ENCODE assay signal across 19 cellular contexts in the genomic region with DNA sequence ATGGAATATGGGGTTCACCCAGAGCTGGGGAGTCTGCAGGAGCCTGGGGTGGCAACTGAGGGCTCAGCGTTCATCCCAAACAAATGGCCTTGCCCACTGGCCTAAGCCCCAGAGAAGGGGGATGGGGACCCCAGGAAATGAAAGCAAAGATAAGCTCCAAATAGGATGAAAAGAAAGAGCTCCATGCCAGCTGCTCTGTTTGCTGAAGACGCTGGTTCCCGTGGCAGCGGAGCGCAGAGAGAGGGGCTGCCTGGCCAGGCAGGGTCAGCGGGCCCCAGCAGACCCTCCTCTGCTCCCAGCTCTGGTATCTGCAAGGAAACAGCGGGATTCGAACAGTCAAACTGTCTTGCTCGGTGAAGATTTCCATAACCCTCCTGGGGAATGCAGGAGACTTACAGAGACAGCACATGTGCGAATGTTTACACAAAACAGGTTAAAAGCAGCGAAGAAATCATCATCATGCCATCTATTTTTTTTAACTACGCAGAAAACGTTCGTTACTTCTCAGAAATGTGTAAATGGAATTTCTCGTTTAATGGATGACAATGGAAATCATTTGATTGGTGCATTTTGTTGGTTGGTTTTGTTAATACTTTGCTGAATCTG.
A peak's percentile ranks its signal among the peaks of the same experiment; 100 is the strongest.
DNase-seq lines count a peak whose midpoint lies in the region; ATAC-seq and TF ChIP-seq lines count a peak whose summit lies in the region.
"Had no signal": no experiment of that assay in that cellular context is flagged by ENCODE, and none has a peak within 500 bp of the region (broad histone marks: within the 10 kb centered on the region; RNA-seq: fewer than 3 reads in every experiment).

No MANE protein-coding gene starts in this region.

- no peak for TF ChIP-seq POLR2A in tibial nerve (IDR thresholded peaks at IDR 0.05)

- H3K4me1 ChIP-seq in tibial nerve = peaks cover 0 to 51% (median 18%) of the 10 kb centered on the region in 4 donors
- H3K4me1 ChIP-seq: A549 had no signal

- POLR2A ChIA-PET in naive thymus-derived CD8-positive, alpha-beta T cell (lab: Charles Lee) = interaction anchor here (1.1 to 4.8 kb wide), 12 partner anchors 8 to 343 kb away, joined by 3 to 85 read pairs (median 8); a partner anchor contains a TSS

- peak overlapping the region; percentile 95 for H3K27ac Mint-ChIP-seq in activated naive CD4-positive, alpha-beta T cell treated with anti-CD3 and anti-CD28 coated beads, Interleukin-2, amount 10 ng/mL, durations not matched to agents 7 days and 5 days
- peak overlapping the region; percentile 95 to 100 (median 98) for H3K27ac Mint-ChIP-seq in naive thymus-derived CD8-positive, alpha-beta T cell

- no peak for ATAC-seq in naive thymus-derived CD8-positive, alpha-beta T cell
- ATAC-seq: A549, esophagus mucosa, HCT116 had no signal

- peak overlapping the region in 4 of 59 donors; percentile 8 to 16 (median 10) for H3K4me3 ChIP-seq in dorsolateral prefrontal cortex
- no peak overlapping the region for H3K4me3 ChIP-seq in tibial nerve
- H3K4me3 ChIP-seq: A549, coronary artery, heart right ventricle, smooth muscle cell had no signal

- no peaks in the 10 kb centered on the region for H3K9me3 Mint-ChIP-seq in activated naive CD4-positive, alpha-beta T cell treated with anti-CD3 and anti-CD28 coated beads, Interleukin-2, amount 10 ng/mL, durations not matched to agents 7 days and 5 days
- H3K9me3 Mint-ChIP-seq in naive thymus-derived CD8-positive, alpha-beta T cell = no peaks in the 10 kb centered on the region
- H3K9me3 Mint-ChIP-seq: activated T-helper 2 cell treated with anti-CD3 and anti-CD28 coated beads, Interferon-gamma antibody, Interleukin-2, Interleukin-4, amounts not matched to agents 10 μg/mL and 5 μg/mL and 100 μg/mL, durations not matched to agents 14 hours and 24 hours and 36 hours had no signal

- H3K27ac ChIP-seq in dorsolateral prefrontal cortex = peak overlapping the region in 51 of 59 donors; percentile 17 to 82 (median 66)
- H3K27ac ChIP-seq in tibial nerve = peak overlapping the region; percentile 48 to 80 (median 76)
- H3K27ac ChIP-seq: A549, RWPE1 had no signal

- peaks cover 11% of the 10 kb centered on the region for H3K27me3 Mint-ChIP-seq in activated naive CD4-positive, alpha-beta T cell treated with anti-CD3 and anti-CD28 coated beads, Interleukin-2, amount 10 ng/mL, durations not matched to agents 7 days and 5 days
- no peaks in the 10 kb centered on the region for H3K27me3 Mint-ChIP-seq in naive thymus-derived CD8-positive, alpha-beta T cell

- H3K4me3 Mint-ChIP-seq in activated naive CD4-positive, alpha-beta T cell treated with anti-CD3 and anti-CD28 coated beads, Interleukin-2, amount 10 ng/mL, durations not matched to agents 7 days and 5 days = no peak overlapping the region
- H3K4me3 Mint-ChIP-seq in naive thymus-derived CD8-positive, alpha-beta T cell = peak overlapping the region in 4 of 10 donors; percentile 13 to 81 (median 46)

- DNase-seq in activated naive CD4-positive, alpha-beta T cell treated with anti-CD3 and anti-CD28 coated beads, Interleukin-2, amount 10 ng/mL, durations not matched to agents 7 days and 5 days = no peak
- DNase-seq in activated naive CD4-positive, alpha-beta T cell treated with Interleukin-2 at 50 U/mL for 16 hours = no peak
- no peak for DNase-seq in dorsolateral prefrontal cortex
- DNase-seq in naive thymus-derived CD8-positive, alpha-beta T cell = no peak
- DNase-seq in tibial nerve (ENCODE audit: low spot score in 2 of 2) = no peak
- no peak for DNase-seq in DMS53 (lab: John Stamatoyannopoulos, UW)
- no peak for DNase-seq in NCI-H1436 treated with DMSO at 0.1 percent for 48 hours (lab: John Stamatoyannopoulos, UW)
- no peak for DNase-seq in NCI-H2029 (lab: John Stamatoyannopoulos, UW)
- DNase-seq: COR-L47; heart right ventricle; NCI-H345; NK-92 treated with Interleukin-12 subunit alpha and Interleukin-12 subunit beta, amount 100 ng/mL, for 24 hours had no signal

- TF ChIP-seq CTCF in dorsolateral prefrontal cortex (IDR thresholded peaks at IDR 0.05 in 54 of 56, conservative IDR thresholded peaks at IDR 0.05 in 2 of 56; ENCODE audit: low read depth in 1 of 56, partially characterized antibody in 56 of 56) (no peak), tibial nerve (IDR thresholded peaks at IDR 0.05) (no peak)

- H3K36me3 ChIP-seq in tibial nerve = peaks cover 0 to 20% (median 2%) of the 10 kb centered on the region in 3 donors

- CTCF ChIA-PET in activated naive CD4-positive, alpha-beta T cell treated with anti-CD3 and anti-CD28 coated beads, Interleukin-2, amount 10 ng/mL, durations not matched to agents 7 days and 5 days (lab: Charles Lee) = interaction anchor here (0.6 to 0.9 kb wide), 2 partner anchors 34 to 83 kb away, joined by 3 to 4 read pairs; no protein-coding TSS in a partner anchor

- H3K36me3 Mint-ChIP-seq in activated naive CD4-positive, alpha-beta T cell treated with anti-CD3 and anti-CD28 coated beads, Interleukin-2, amount 10 ng/mL, durations not matched to agents 7 days and 5 days = peaks cover 4% of the 10 kb centered on the region
- peaks cover 0 to 13% (median 10%) of the 10 kb centered on the region in 3 donors for H3K36me3 Mint-ChIP-seq in naive thymus-derived CD8-positive, alpha-beta T cell

- no peak for TF ChIP-seq EP300 in tibial nerve (IDR thresholded peaks at IDR 0.05)

- no peaks in the 10 kb centered on the region for H3K9me3 ChIP-seq in tibial nerve
- H3K9me3 ChIP-seq: A549, heart right ventricle had no signal

- intact Hi-C loops in dorsolateral prefrontal cortex (cut with DNase I) = loop anchor here in 1 of 2 donors (10.0 kb wide), 1 partner anchor 93 kb away; a partner anchor contains a TSS

- 85 to 89% methylated on average over 15 of the region's 15 CpGs for whole genome bisulfite sequencing in tibial nerve, 2 donors

- no peaks in the 10 kb centered on the region for H3K27me3 ChIP-seq in dorsolateral prefrontal cortex
- H3K27me3 ChIP-seq in tibial nerve = no peaks in the 10 kb centered on the region
- H3K27me3 ChIP-seq: heart right ventricle had no signal

- H3K4me1 Mint-ChIP-seq in activated naive CD4-positive, alpha-beta T cell treated with anti-CD3 and anti-CD28 coated beads, Interleukin-2, amount 10 ng/mL, durations not matched to agents 7 days and 5 days = peaks cover 27% of the 10 kb centered on the region
- peaks cover 15 to 46% (median 36%) of the 10 kb centered on the region in 4 donors for H3K4me1 Mint-ChIP-seq in naive thymus-derived CD8-positive, alpha-beta T cell
